ENCODE assay signal across 18 cellular contexts in genomic region chr3:106114848-106115247, GRCh38.
DNase-seq lines count a peak whose midpoint lies in the region; ATAC-seq, FAIRE-seq and TF ChIP-seq lines count a peak whose summit lies in the region.
"Had no signal": no experiment of that assay in that cellular context is flagged by ENCODE, and none has a peak within 500 bp of the region (broad histone marks: within the 10 kb centered on the region; RNA-seq: fewer than 3 reads in every experiment).

No MANE protein-coding gene starts in this region.

- peak overlapping the region; percentile 65 for H3K9ac ChIP-seq in PC-3 (ENCODE audit: low read length)
- H3K9ac ChIP-seq: parathyroid adenoma had no signal

- POLR2A ChIA-PET in PC-3 (lab: Charles Lee; ENCODE audit: unreplicated experiment), result interaction anchor here (0.6 kb wide), 1 partner anchor 85 kb away, joined by 4 read pairs; no protein-coding TSS in a partner anchor

- no TSS peak for BruUV-seq in PC-3 (replicated peaks; lab: Mats Ljungman, UMichigan)

- H3K4me2 ChIP-seq in PC-3 (ENCODE audit: low read length), result 0 out of 2 replicates have a peak overlapping the region, but pooled peaks have one; percentile 6

- no peaks in the 10 kb centered on the region for H4K20me1 ChIP-seq in PC-3 (ENCODE audit: low read length)

- in situ Hi-C loops in Caki2 (cut with HindIII; ENCODE audit: low pct_unique_long_range_greater_than_20kb, low sequenced_read_pairs), result no loop called here
- in situ Hi-C loops in astrocyte of the spinal cord (cut with HindIII; ENCODE audit: low sequenced_read_pairs), result no loop called here

- CTCF ChIA-PET in PC-3 (lab: Charles Lee), result no interaction called here

- peak; percentile 6 for DNase-seq in Caki2 (ENCODE audit: low read depth)
- peak; percentile 81 for DNase-seq in PC-3
- DNase-seq in astrocyte of the spinal cord (ENCODE audit: low read depth, low spot score), result peak; percentile 27
- peak; percentile 38 to 72 for DNase-seq in foreskin keratinocyte
- no peak for DNase-seq in cerebellar nuclear complex (lab: John Stamatoyannopoulos, UW)
- DNase-seq in NCI-H1694 treated with DMSO at 0.1 percent for 48 hours (lab: John Stamatoyannopoulos, UW), result no peak
- no peak for DNase-seq in D721Med (ENCODE audit: insufficient read length, low spot score)
- DNase-seq: activated CD8-positive, alpha-beta T cell treated with anti-CD3 and anti-CD28 coated beads, Interleukin-2, amount 10 ng/mL, durations not matched to agents 7 days and 5 days; activated naive CD8-positive, alpha-beta T cell treated with anti-CD3 and anti-CD28 coated beads for 36 hours; activated T-cell treated with anti-CD3 and anti-CD28 coated beads, Interleukin-2, amount 50 U/mL, for 48 hours; AML-193; MM.1S; NCI-H1930; Peyer's patch; stimulated activated CD4-positive, alpha-beta T cell treated with anti-CD3 and anti-CD28 coated beads, Interleukin-2, amount 100 ng/mL, for 48 hours had no signal

- FAIRE-seq in D721Med (lab: Jason Lieb, UNC), result no peak

- no peaks in the 10 kb centered on the region for H3F3A ChIP-seq in PC-3 (ENCODE audit: low read length, unreplicated experiment)

- no peaks in the 10 kb centered on the region for H3K9me2 ChIP-seq in PC-3 (replicated peaks; ENCODE audit: low read length)

- H3K36me3 ChIP-seq in PC-3 (ENCODE audit: low read depth, low read length), result no peaks in the 10 kb centered on the region
- H3K36me3 ChIP-seq: Peyer's patch had no signal

- intact Hi-C loops in PC-3 (cut with micrococcal nuclease), result loop anchor here (2.0 to 5.0 kb wide), 4 partner anchors 83 to 246 kb away; partner anchors contain the start of gene CBLB

- H3K27me3 ChIP-seq in PC-3 (ENCODE audit: low read length) (no peaks in the 10 kb centered on the region), foreskin keratinocyte (no peaks in the 10 kb centered on the region)
- H3K27me3 ChIP-seq: Peyer's patch had no signal

- H2AFZ ChIP-seq in PC-3 (ENCODE audit: low read length), result no peak overlapping the region
- H2AFZ ChIP-seq: parathyroid adenoma had no signal

- H3K4me3 ChIP-seq in PC-3 (ENCODE audit: low read length) (no peak overlapping the region), astrocyte of the spinal cord (ENCODE audit: low read depth, low read length) (no peak overlapping the region)
- H3K4me3 ChIP-seq: Peyer's patch had no signal

- H3K79me2 ChIP-seq in PC-3 (ENCODE audit: low read length), result no peaks in the 10 kb centered on the region
- H3K79me2 ChIP-seq: parathyroid adenoma had no signal

- H3K9me3 ChIP-seq in PC-3 (ENCODE audit: low read length), result no peaks in the 10 kb centered on the region
- H3K9me3 ChIP-seq: Peyer's patch had no signal

- ATAC-seq in PC-3, result peak; percentile 82
- peak; percentile 53 for ATAC-seq in foreskin keratinocyte
- ATAC-seq in GM21619 (IDR thresholded peaks at IDR 0.05; ENCODE audit: unreplicated experiment), result no peak
- ATAC-seq: activated CD8-positive, alpha-beta T cell treated with anti-CD3 and anti-CD28 coated beads, Interleukin-2, amount 10 ng/mL, durations not matched to agents 7 days and 5 days; WTC11 had no signal

- no peak for TF ChIP-seq CTCF in PC-3 (conservative IDR thresholded peaks at IDR 0.05; ENCODE audit: low read depth, low read length)
- TF ChIP-seq CTCF in astrocyte of the spinal cord (IDR thresholded peaks at IDR 0.05; ENCODE audit: low read depth, low read length), result no peak
- no peak for TF ChIP-seq CTCF in foreskin keratinocyte (conservative IDR thresholded peaks at IDR 0.05)
- no peak for TF ChIP-seq CTCF in D721Med (IDR thresholded peaks at IDR 0.05; ENCODE audit: insufficient read depth, missing control alignments)

- peaks cover 65% of the 10 kb centered on the region for H3K4me1 ChIP-seq in PC-3 (ENCODE audit: insufficient read depth, low read length)
- H3K4me1 ChIP-seq in foreskin keratinocyte, result peaks cover 11% of the 10 kb centered on the region
- H3K4me1 ChIP-seq: parathyroid adenoma, Peyer's patch had no signal

- H3K27ac ChIP-seq in PC-3 (ENCODE audit: low read length) (peak overlapping the region; percentile 91), foreskin keratinocyte (peak overlapping the region; percentile 21)
- H3K27ac ChIP-seq: parathyroid adenoma, Peyer's patch had no signal

Comparison
In these comparisons a context has a peak if more than half of its experiments do, and no peak if none do; other contexts are left out.
1. DNase-seq: peak in Caki2 (single experiment), PC-3 (single experiment), astrocyte of the spinal cord (single experiment) and foreskin keratinocyte (2 of 2); none in cerebellar nuclear complex (0 of 2), NCI-H1694 treated with DMSO at 0.1 percent for 48 hours (single experiment) and D721Med (single experiment).